In the genomic region with DNA sequence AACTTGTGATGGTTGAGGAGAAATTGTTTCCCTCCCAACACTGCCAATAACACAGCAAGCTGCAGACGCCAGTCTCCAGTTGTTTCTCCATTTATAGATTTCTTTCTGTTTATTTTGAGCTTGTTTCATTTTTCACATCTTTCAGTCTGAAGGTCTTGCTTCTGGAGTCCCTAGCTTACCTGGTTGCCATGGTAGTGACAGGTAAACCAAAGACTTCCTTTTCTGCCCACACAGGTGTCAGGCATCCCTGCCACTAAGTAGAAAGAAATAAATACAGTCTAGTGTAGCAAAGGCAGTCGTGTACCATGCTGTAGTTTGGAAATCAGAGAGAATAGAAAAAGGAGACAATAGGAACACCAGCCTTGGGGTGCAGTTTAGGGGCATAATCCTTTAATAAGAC, we compare ENCODE assay signal across 19 cellular contexts.
"Had no signal": no experiment of that assay in that cellular context is flagged by ENCODE, and none has a peak within 500 bp of the region (broad histone marks: within the 10 kb centered on the region; RNA-seq: fewer than 3 reads in every experiment).

No MANE protein-coding gene starts in this region.

- H3K4me1 Mint-ChIP-seq: natural killer cell; stimulated activated naive CD8-positive, alpha-beta T cell treated with anti-CD3 and anti-CD28 coated beads, Interleukin-15, amount 100 ng/mL, for 72 hours had no signal

- ATAC-seq: effector memory CD8-positive, alpha-beta T cell; left cardiac atrium; left lung; natural killer cell; sciatic nerve; stimulated activated naive CD8-positive, alpha-beta T cell treated with anti-CD3 and anti-CD28 coated beads, Interleukin-15, amount 100 ng/mL, for 72 hours had no signal

- H3K4me1 ChIP-seq: left lung, parathyroid adenoma, prostate gland, right atrium auricular region, vagina had no signal

- H3K27me3 Mint-ChIP-seq: stimulated activated naive CD8-positive, alpha-beta T cell treated with anti-CD3 and anti-CD28 coated beads, Interleukin-15, amount 100 ng/mL, for 72 hours had no signal

- H3K4me3 ChIP-seq: coronary artery, left lung, prostate gland, right atrium auricular region, smooth muscle cell, suprapubic skin, vagina had no signal

- H3K27ac Mint-ChIP-seq: effector memory CD8-positive, alpha-beta T cell; natural killer cell; stimulated activated naive CD8-positive, alpha-beta T cell treated with anti-CD3 and anti-CD28 coated beads, Interleukin-15, amount 100 ng/mL, for 72 hours had no signal

- H2AFZ ChIP-seq: parathyroid adenoma had no signal

- H3K4me3 Mint-ChIP-seq: effector memory CD8-positive, alpha-beta T cell; natural killer cell; stimulated activated naive CD8-positive, alpha-beta T cell treated with anti-CD3 and anti-CD28 coated beads, Interleukin-15, amount 100 ng/mL, for 72 hours had no signal

- DNase-seq: effector memory CD8-positive, alpha-beta T cell; left cardiac atrium; left lung; natural killer cell; stimulated activated CD4-positive, alpha-beta T cell treated with anti-CD3 and anti-CD28 coated beads, Interleukin-12 subunit alpha, Interleukin-12 subunit beta, amount 100 ng/mL, for 4 hours; stimulated activated CD4-positive, alpha-beta T cell treated with anti-CD3 and anti-CD28 coated beads, Interleukin-1b, Interleukin-23, amount 100 ng/mL, for 48 hours; stimulated activated CD4-positive, alpha-beta T cell treated with anti-CD3 and anti-CD28 coated beads, Interleukin-4, amount 100 ng/mL, for 1 hour; stimulated activated CD8-positive, alpha-beta memory T cell treated with anti-CD3 and anti-CD28 coated beads, Interleukin-4, amount 100 ng/mL, for 48 hours; stimulated activated naive CD8-positive, alpha-beta T cell treated with anti-CD3 and anti-CD28 coated beads, Interleukin-15, amount 100 ng/mL, for 72 hours; trophoblast cell had no signal

- H3K36me3 Mint-ChIP-seq: natural killer cell had no signal

- H3K9me3 ChIP-seq: left lung, neutrophil, prostate gland, right atrium auricular region, suprapubic skin, vagina had no signal

- H3K27me3 ChIP-seq: left lung, neutrophil, right atrium auricular region, vagina had no signal

- H3K4me2 ChIP-seq: smooth muscle cell had no signal

- H3K9ac ChIP-seq: parathyroid adenoma had no signal

- H3K27ac ChIP-seq: coronary artery, left lung, neutrophil, parathyroid adenoma, prostate gland, right atrium auricular region, suprapubic skin, vagina had no signal

- H3K36me3 ChIP-seq: left lung, neutrophil, prostate gland, right atrium auricular region, suprapubic skin, vagina had no signal

- H3K79me2 ChIP-seq: parathyroid adenoma had no signal

- H3K9me3 Mint-ChIP-seq: effector memory CD8-positive, alpha-beta T cell; natural killer cell; stimulated activated naive CD8-positive, alpha-beta T cell treated with anti-CD3 and anti-CD28 coated beads, Interleukin-15, amount 100 ng/mL, for 72 hours had no signal
